8 cellular contexts compared by ENCODE assay signal in genomic region chr12:121793836-121794531, GRCh38. TPM values are rescaled to one million over a fixed set of nuclear protein-coding genes. Genes with fewer than 3 reads are reported as not detected.
DNase-seq lines count a peak whose midpoint lies in the region; ATAC-seq and TF ChIP-seq lines count a peak whose summit lies in the region.

No MANE protein-coding gene starts in this region.

- peak overlapping the region; percentile 93 for H3K4me3 ChIP-seq in GM12865 (ENCODE audit: low read depth, low read length)
- H3K4me3 ChIP-seq in right atrium auricular region: peak overlapping the region; percentile 46 to 60
- peak overlapping the region in 1 of 2 donors; percentile 15 for H3K4me3 ChIP-seq in aorta (ENCODE audit: low read length in 2 of 2)

- intact Hi-C loops in aorta (cut with DNase I): loop anchor here (1.0 to 2.0 kb wide), 5 partner anchors 17 to 97 kb away; partner anchors contain the start of gene PSMD9 (in 1 of the 2)

- H3K27me3 ChIP-seq in right atrium auricular region (no peaks in the 10 kb centered on the region), aorta (ENCODE audit: control insufficient read depth in 1 of 2, insufficient read depth in 2 of 2, low read length in 1 of 2) (no peaks in the 10 kb centered on the region)

- peak overlapping the region; percentile 89 to 92 for H3K27ac Mint-ChIP-seq in T-cell

- DNase-seq in GM12865 (ENCODE audit: low read depth) (peak; percentile 98), NCI-H1048 (lab: John Stamatoyannopoulos, UW) (peak; percentile 49), T-cell (peak; percentile 89 to 98 (median 94)), amniotic stem cell (lab: John Stamatoyannopoulos, UW) (peak; percentile 86), right atrium auricular region (ENCODE audit: low spot score) (peak; percentile 92), renal cortical epithelial cell (ENCODE audit: low read depth) (peak; percentile 71), aorta (peak; percentile 95 to 97)

- CTCF ChIA-PET in T-cell (lab: Charles Lee): interaction anchor here (0.6 to 7.9 kb wide), 40 partner anchors 8 to 472 kb away, joined by 3 to 344 read pairs (median 4); partner anchors contain the start of genes PSMD9 (in 1 of the 2), SETD1B (in 1 of the 2), TMEM120B (in 1 of the 2) and VPS33A (in 1 of the 2)

- peaks cover 19% of the 10 kb centered on the region for H3K36me3 Mint-ChIP-seq in T-cell

- 0 to 1% methylated on average over 58 to 59 of the region's 59 CpGs for WGBS in aorta, 2 donors

- H3K4me1 ChIP-seq in right atrium auricular region (peaks cover 0 to 77% of the 10 kb centered on the region in 2 donors), aorta (ENCODE audit: control insufficient read depth in 1 of 2, insufficient read depth in 2 of 2, low read length in 2 of 2) (no peaks in the 10 kb centered on the region)

- TF ChIP-seq CTCF in GM12865 (IDR thresholded peaks at IDR 0.05; ENCODE audit: insufficient read depth, low read depth, low read length, missing control alignments): peak; percentile 100
- peak; percentile 96 to 100 for TF ChIP-seq CTCF in right atrium auricular region (IDR thresholded peaks at IDR 0.05)

- POLR2A ChIA-PET in T-cell (lab: Charles Lee): interaction anchor here (0.5 to 2.6 kb wide), 14 partner anchors 9 to 326 kb away, joined by 3 to 22 read pairs (median 4); partner anchors contain the start of gene SETD1B (in 1 of the 2)

- peaks cover 67 to 74% (median 71%) of the 10 kb centered on the region in 3 donors for H3K4me1 Mint-ChIP-seq in T-cell

- peaks cover 7% of the 10 kb centered on the region for H3K36me3 ChIP-seq in right atrium auricular region
- H3K36me3 ChIP-seq in aorta (ENCODE audit: control insufficient read depth in 1 of 2, insufficient read depth in 2 of 2, low read length in 1 of 2): no peaks in the 10 kb centered on the region

- H3K27ac ChIP-seq in right atrium auricular region (peak overlapping the region; percentile 100), aorta (ENCODE audit: low read depth in 1 of 2, low read length in 2 of 2) (no peak overlapping the region)

- no peaks in the 10 kb centered on the region for H3K9me3 Mint-ChIP-seq in T-cell

- ATAC-seq in HG02588 (IDR thresholded peaks at IDR 0.05; ENCODE audit: unreplicated experiment) (peak; percentile 52), T-cell (replicated peaks in 1 of 4) (peak; percentile 56 to 62 (median 59)), aorta (ENCODE audit: low FRiP score) (peak; percentile 90)

- H3K9me3 ChIP-seq in right atrium auricular region (no peaks in the 10 kb centered on the region), aorta (ENCODE audit: control insufficient read depth, low read length) (no peaks in the 10 kb centered on the region)

- H3K27me3 Mint-ChIP-seq in T-cell: no peaks in the 10 kb centered on the region

- H3K4me3 Mint-ChIP-seq in T-cell: peak overlapping the region; percentile 79 to 94 (median 94)

RNA-seq across cellular contexts. Expression of gene RHOF, which starts 0.5 kb away (rescaled TPM):
- 100 to 1,000 TPM; 137 to 158 (median 145) TPM for total RNA-seq in T-cell
- 10 to 100 TPM in 1 of 2 donors, 1 to 10 TPM in 1; 7.3 to 21.9 TPM for total RNA-seq in right atrium auricular region
- 47.3 and 82.0 TPM in 2 replicates for total RNA-seq in renal cortical epithelial cell
- 10 to 100 TPM in 1 of 2 donors, 1 to 10 TPM in 1; 5.6 to 18.0 TPM for total RNA-seq in aorta
- 10 to 100 TPM in 1 of 2 donors, 1 to 10 TPM in 1; 5.2 to 12.5 TPM for polyA plus RNA-seq in aorta

RNA-seq across cellular contexts. Expression of gene SETD1B, which starts 9.8 kb away (rescaled TPM):
- 100 to 1,000 TPM in 1 of 5 donors, 10 to 100 TPM in 4; 87.7 to 106 (median 96.0) TPM for total RNA-seq in T-cell
- total RNA-seq in right atrium auricular region: 1 to 10 TPM; 6.0 to 9.3 TPM
- total RNA-seq in renal cortical epithelial cell: 1.6 and 11.9 TPM in 2 replicates
- 10 to 100 TPM; 30.9 to 31.9 TPM for total RNA-seq in aorta
- 10 to 100 TPM in 1 of 2 donors, 1 to 10 TPM in 1; 4.4 to 33.4 TPM for polyA plus RNA-seq in aorta

Comparison
In these comparisons a context has a peak if more than half of its experiments do, and no peak if none do; other contexts are left out.
1. H3K27ac ChIP-seq: peak in right atrium auricular region (2 of 2); none in aorta (0 of 2).
2. Peak in every context shown above with its lines, with median percentiles within 50 percentile points of each other: DNase-seq and ATAC-seq.